1 cellular context compared by ENCODE assay signal in genomic region chr12:124764451-124764850, GRCh38.
TF ChIP-seq lines count a peak whose summit lies in the region.

No MANE protein-coding gene starts in this region.

TF ChIP-seq in GM23338, 12 proteins besides CTCF, POLR2A, EP300 and RAD21 (continued from another document):
- TF ChIP-seq REST (IDR thresholded peaks at IDR 0.05; ENCODE audit: unreplicated experiment), result no peak
- no peak for TF ChIP-seq JUNB (IDR thresholded peaks at IDR 0.05; ENCODE audit: unreplicated experiment)
- TF ChIP-seq NANOG (IDR thresholded peaks at IDR 0.05; ENCODE audit: borderline replicate concordance), result no peak
- TF ChIP-seq ZNF114 (CRISPR knock-in tag; IDR thresholded peaks at IDR 0.05), result no peak
TF ChIP-seq in GM23338: peak in this region for 0.
